In the genomic region with DNA sequence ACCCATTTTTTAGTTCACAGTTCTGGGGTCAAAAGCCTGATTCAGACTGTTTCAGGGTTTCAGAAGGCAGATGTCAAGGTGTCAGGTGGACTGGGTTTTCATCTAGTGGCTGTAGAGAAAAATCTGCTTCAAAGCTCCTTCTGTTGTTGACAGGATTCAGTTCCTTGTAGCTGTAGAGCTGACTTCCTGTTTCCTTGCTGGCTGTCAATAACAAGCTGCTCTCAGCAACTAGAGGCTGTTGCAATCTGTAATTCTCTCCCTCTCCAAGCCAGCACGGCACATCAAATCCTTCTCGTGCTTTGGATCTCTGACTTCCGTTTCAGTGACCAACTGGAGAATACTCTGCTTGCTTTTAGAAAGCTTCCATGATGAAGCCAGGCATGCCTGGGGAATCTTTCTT, we compare ENCODE assay signal across 1 cellular context.
A peak's percentile ranks its signal among the peaks of the same experiment; 100 is the strongest.
TF ChIP-seq lines count a peak whose summit lies in the region.

No MANE protein-coding gene starts in this region.

TF ChIP-seq in GM12878, 131 proteins besides CTCF, POLR2A, EP300 and RAD21 (continued from another document):
- no peak for TF ChIP-seq ZBTB4 (CRISPR knock-in tag; IDR thresholded peaks at IDR 0.05)
- no peak for TF ChIP-seq HDGF (IDR thresholded peaks at IDR 0.05)
- no peak for TF ChIP-seq BCLAF1 (IDR thresholded peaks at IDR 0.05)
- no peak for TF ChIP-seq ZNF274 (IDR thresholded peaks at IDR 0.05; ENCODE audit: insufficient read depth, insufficient read length)
- TF ChIP-seq PAX8 (IDR thresholded peaks at IDR 0.05): no peak
- no peak for TF ChIP-seq CUX1 (IDR thresholded peaks at IDR 0.05; ENCODE audit: insufficient replicate concordance, low read depth, low read length)
- no peak for TF ChIP-seq KLF5 (IDR thresholded peaks at IDR 0.05; ENCODE audit: partially characterized antibody)
- TF ChIP-seq PRDM15 (CRISPR knock-in tag; IDR thresholded peaks at IDR 0.05): no peak
- TF ChIP-seq BCL3 (IDR thresholded peaks at IDR 0.05; ENCODE audit: borderline replicate concordance, insufficient read depth, low read depth, low read length, poor library complexity, severe bottlenecking): no peak
- no peak for TF ChIP-seq RBBP5 (conservative IDR thresholded peaks at IDR 0.05)
- no peak for TF ChIP-seq NFXL1 (IDR thresholded peaks at IDR 0.05; ENCODE audit: borderline replicate concordance)
- TF ChIP-seq GABPA (IDR thresholded peaks at IDR 0.05; ENCODE audit: low read depth): peak; percentile 46; the same call in 1 of the 2 replicates
- TF ChIP-seq SP1 (IDR thresholded peaks at IDR 0.05; ENCODE audit: low read depth, low read length): no peak
- no peak for TF ChIP-seq SUZ12 (IDR thresholded peaks at IDR 0.05; ENCODE audit: unreplicated experiment)
- no peak for TF ChIP-seq BCL11A (IDR thresholded peaks at IDR 0.05; ENCODE audit: low read depth, low read length)
- no peak for TF ChIP-seq USF2 (IDR thresholded peaks at IDR 0.05; ENCODE audit: borderline replicate concordance, low read depth, low read length)
- TF ChIP-seq, protein P1, sequence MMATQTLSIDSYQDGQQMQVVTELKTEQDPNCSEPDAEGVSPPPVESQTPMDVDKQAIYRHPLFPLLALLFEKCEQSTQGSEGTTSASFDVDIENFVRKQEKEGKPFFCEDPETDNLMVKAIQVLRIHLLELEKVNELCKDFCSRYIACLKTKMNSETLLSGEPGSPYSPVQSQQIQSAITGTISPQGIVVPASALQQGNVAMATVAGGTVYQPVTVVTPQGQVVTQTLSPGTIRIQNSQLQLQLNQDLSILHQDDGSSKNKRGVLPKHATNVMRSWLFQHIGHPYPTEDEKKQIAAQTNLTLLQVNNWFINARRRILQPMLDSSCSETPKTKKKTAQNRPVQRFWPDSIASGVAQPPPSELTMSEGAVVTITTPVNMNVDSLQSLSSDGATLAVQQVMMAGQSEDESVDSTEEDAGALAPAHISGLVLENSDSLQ (IDR thresholded peaks at IDR 0.05): peak; percentile 73
- no peak for TF ChIP-seq ATF2 (IDR thresholded peaks at IDR 0.05; ENCODE audit: low read length)
- TF ChIP-seq BHLHE40 (IDR thresholded peaks at IDR 0.05; ENCODE audit: borderline replicate concordance in 1 of 2, low read depth in 2 of 2, low read length in 1 of 2): no peak
- no peak for TF ChIP-seq ZNF384 (IDR thresholded peaks at IDR 0.05; ENCODE audit: borderline replicate concordance, low read depth, low read length)
- TF ChIP-seq FOS (IDR thresholded peaks at IDR 0.05; ENCODE audit: borderline replicate concordance, extremely low read depth, insufficient read length): no peak
- TF ChIP-seq, protein P2, sequence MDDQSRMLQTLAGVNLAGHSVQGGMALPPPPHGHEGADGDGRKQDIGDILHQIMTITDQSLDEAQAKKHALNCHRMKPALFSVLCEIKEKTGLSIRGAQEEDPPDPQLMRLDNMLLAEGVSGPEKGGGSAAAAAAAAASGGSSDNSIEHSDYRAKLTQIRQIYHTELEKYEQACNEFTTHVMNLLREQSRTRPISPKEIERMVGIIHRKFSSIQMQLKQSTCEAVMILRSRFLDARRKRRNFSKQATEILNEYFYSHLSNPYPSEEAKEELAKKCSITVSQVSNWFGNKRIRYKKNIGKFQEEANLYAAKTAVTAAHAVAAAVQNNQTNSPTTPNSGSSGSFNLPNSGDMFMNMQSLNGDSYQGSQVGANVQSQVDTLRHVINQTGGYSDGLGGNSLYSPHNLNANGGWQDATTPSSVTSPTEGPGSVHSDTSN (IDR thresholded peaks at IDR 0.05; ENCODE audit: insufficient replicate concordance, low read depth, low read length): no peak
- TF ChIP-seq CREM (IDR thresholded peaks at IDR 0.05; ENCODE audit: low read depth): no peak
